10 cellular contexts compared by ENCODE assay signal in genomic region chr5:72951850-72952468, GRCh38. TPM values are rescaled to one million over a fixed set of nuclear protein-coding genes. Genes with fewer than 3 reads are reported as not detected.
DNase-seq lines count a peak whose midpoint lies in the region; ATAC-seq and TF ChIP-seq lines count a peak whose summit lies in the region.
"Had no signal": no experiment of that assay in that cellular context is flagged by ENCODE, and none has a peak within 500 bp of the region (broad histone marks: within the 10 kb centered on the region; RNA-seq: fewer than 3 reads in every experiment).

No MANE protein-coding gene starts in this region.

- H3K36me3 Mint-ChIP-seq in CD8-positive, alpha-beta T cell, result peaks cover 8% of the 10 kb centered on the region

- H3K27me3 Mint-ChIP-seq in CD8-positive, alpha-beta T cell (ENCODE audit: low read depth), result peaks cover 45% of the 10 kb centered on the region

- ATAC-seq in HG03565 (IDR thresholded peaks at IDR 0.05; ENCODE audit: unreplicated experiment) (no peak), HG03457 (IDR thresholded peaks at IDR 0.05; ENCODE audit: unreplicated experiment) (no peak)
- no peak for ATAC-seq in CD8-positive, alpha-beta T cell

- H3K4me3 ChIP-seq in prostate gland (no peak overlapping the region), H7 (ENCODE audit: insufficient read depth, low read depth, low read length) (no peak overlapping the region)
- H3K4me3 ChIP-seq in CD8-positive, alpha-beta T cell (ENCODE audit: low read depth, low read length), result no peak overlapping the region

- no peak for TF ChIP-seq POLR2A in prostate gland (IDR thresholded peaks at IDR 0.05)

- CTCF ChIA-PET in CD8-positive, alpha-beta T cell (lab: Charles Lee), result no interaction called here

- H3K9me3 Mint-ChIP-seq in CD8-positive, alpha-beta T cell, result no peaks in the 10 kb centered on the region

- peaks cover 5% of the 10 kb centered on the region for H3K4me1 ChIP-seq in prostate gland (replicated peaks)
- peaks cover 12% of the 10 kb centered on the region for H3K4me1 ChIP-seq in CD8-positive, alpha-beta T cell (ENCODE audit: insufficient read depth, low read length)

- no peak overlapping the region for H3K4me3 Mint-ChIP-seq in CD8-positive, alpha-beta T cell

- no peaks in the 10 kb centered on the region for H3K36me3 ChIP-seq in prostate gland
- H3K36me3 ChIP-seq in CD8-positive, alpha-beta T cell (ENCODE audit: insufficient read depth, low read length), result no peaks in the 10 kb centered on the region
- no peaks in the 10 kb centered on the region for H3K36me3 ChIP-seq in H7 (replicated peaks; ENCODE audit: control insufficient read depth, insufficient read depth, low read length)
- H3K36me3 ChIP-seq: WERI-Rb-1 had no signal

- no peaks in the 10 kb centered on the region for H3K9me3 ChIP-seq in prostate gland
- H3K9me3 ChIP-seq in CD8-positive, alpha-beta T cell (ENCODE audit: low read length), result no peaks in the 10 kb centered on the region

- POLR2A ChIA-PET in CD8-positive, alpha-beta T cell (lab: Charles Lee), result no interaction called here

- H3K27ac ChIP-seq in prostate gland, result peak overlapping the region; percentile 4 to 38
- H3K27ac ChIP-seq in CD8-positive, alpha-beta T cell (ENCODE audit: low read depth, low read length), result no peak overlapping the region
- H3K27ac ChIP-seq: WERI-Rb-1 had no signal

- intact Hi-C loops in prostate gland (cut with DNase I), result loop anchor here (10.0 kb wide), 2 partner anchors 107 to 137 kb away; partner anchors contain the start of gene TNPO1
- intact Hi-C loops in CD8-positive, alpha-beta T cell (cut with DNase I, micrococcal nuclease), result no loop called here

- H3K27me3 ChIP-seq in prostate gland (replicated peaks; ENCODE audit: insufficient read depth) (no peaks in the 10 kb centered on the region), H7 (ENCODE audit: control insufficient read depth, insufficient read depth, low read length) (no peaks in the 10 kb centered on the region)
- peaks cover 5% of the 10 kb centered on the region for H3K27me3 ChIP-seq in CD8-positive, alpha-beta T cell (ENCODE audit: insufficient read depth, low read length)

- no peak overlapping the region for H3K27ac Mint-ChIP-seq in CD8-positive, alpha-beta T cell

- 46% methylated on average over 3 of the region's 3 CpGs for WGBS in prostate gland

- peak; percentile 83 for DNase-seq in EH (ENCODE audit: low read depth)
- peak; percentile 67 for DNase-seq in NCI-H460 (ENCODE audit: extremely low read depth, low read depth)
- DNase-seq in dedifferentiated amniotic fluid mesenchymal stem cell (ENCODE audit: extremely low spot score), result peak; percentile 62
- peak; percentile 40 for DNase-seq in prostate gland (ENCODE audit: low spot score)
- DNase-seq in CD8-positive, alpha-beta T cell, result no peak
- DNase-seq in H7, result no peak
- DNase-seq: NCI-H345, WERI-Rb-1 had no signal

- TF ChIP-seq CTCF in prostate gland (IDR thresholded peaks at IDR 0.05), result no peak
- TF ChIP-seq CTCF in CD8-positive, alpha-beta T cell (IDR thresholded peaks at IDR 0.05), result no peak

- peaks cover 12% of the 10 kb centered on the region for H3K4me1 Mint-ChIP-seq in CD8-positive, alpha-beta T cell (ENCODE audit: low read depth)

RNA-seq across cellular contexts. Expression of gene FCHO2, which starts 3.9 kb away (rescaled TPM):
- total RNA-seq in NCI-H460 (2014; rRNA removed; shearing (Covaris generic)), result 17.7 and 17.9 TPM in 2 replicates
- polyA plus RNA-seq in NCI-H460 (2014; cell fraction: nucleus; rRNA removed), result 10.1 and 16.0 TPM in 2 replicates
- 10 to 100 TPM; 18.8 to 24.6 TPM for total RNA-seq in prostate gland
- total RNA-seq in CD8-positive, alpha-beta T cell, result 1 to 10 TPM; 2.4 to 2.9 TPM
- total RNA-seq in H7 (2014; rRNA removed; shearing (Covaris generic)), result 4.6 and 7.0 TPM in 2 replicates

Comparison
In these comparisons a context has a peak if more than half of its experiments do, and no peak if none do; other contexts are left out.
1. DNase-seq: peak in EH (single experiment), NCI-H460 (single experiment), dedifferentiated amniotic fluid mesenchymal stem cell (single experiment) and prostate gland (single experiment); none in CD8-positive, alpha-beta T cell (0 of 7) and H7 (single experiment).